Comparison of ENCODE assay signal across 12 cellular contexts in genomic region chr19:35011737-35012682, GRCh38. TPM values are rescaled to one million over a fixed set of nuclear protein-coding genes. Genes with fewer than 3 reads are reported as not detected.
A peak's percentile ranks its signal among the peaks of the same experiment; 100 is the strongest.
DNase-seq lines count a peak whose midpoint lies in the region; ATAC-seq and TF ChIP-seq lines count a peak whose summit lies in the region.
"Had no signal": no experiment of that assay in that cellular context is flagged by ENCODE, and none has a peak within 500 bp of the region (broad histone marks: within the 10 kb centered on the region; RNA-seq: fewer than 3 reads in every experiment).

No MANE protein-coding gene starts in this region.

- peaks cover 37% of the 10 kb centered on the region for H3K36me3 Mint-ChIP-seq in activated naive CD4-positive, alpha-beta T cell treated with anti-CD3 and anti-CD28 coated beads for 36 hours (ENCODE audit: low read depth)
- peaks cover 64% of the 10 kb centered on the region for H3K36me3 Mint-ChIP-seq in activated CD8-positive, alpha-beta T cell treated with anti-CD3 and anti-CD28 coated beads, Interleukin-2, amount 10 ng/mL, durations not matched to agents 7 days and 5 days (ENCODE audit: low read depth)

- no peak for TF ChIP-seq POLR2A in stomach (IDR thresholded peaks at IDR 0.05)
- TF ChIP-seq POLR2A in gastroesophageal sphincter (IDR thresholded peaks at IDR 0.05), result no peak

- no peak overlapping the region for H3K4me3 Mint-ChIP-seq in activated naive CD4-positive, alpha-beta T cell treated with anti-CD3 and anti-CD28 coated beads for 36 hours
- no peak overlapping the region for H3K4me3 Mint-ChIP-seq in activated CD8-positive, alpha-beta T cell treated with anti-CD3 and anti-CD28 coated beads, Interleukin-2, amount 10 ng/mL, durations not matched to agents 7 days and 5 days

- H3K4me3 ChIP-seq in stomach (no peak overlapping the region), gastroesophageal sphincter (no peak overlapping the region)
- H3K4me3 ChIP-seq: smooth muscle cell had no signal

- DNase-seq in activated naive CD4-positive, alpha-beta T cell treated with anti-CD3 and anti-CD28 coated beads for 36 hours, result no peak
- DNase-seq in activated naive CD4-positive, alpha-beta T cell treated with anti-CD3 and anti-CD28 coated beads, Interleukin-2, amount 50 U/mL, for 16 hours, result no peak
- no peak for DNase-seq in activated CD8-positive, alpha-beta T cell treated with anti-CD3 and anti-CD28 coated beads, Interleukin-2, amount 10 ng/mL, durations not matched to agents 7 days and 5 days
- DNase-seq in left colon (no peak), stomach (no peak), NCI-H524 treated with DMSO at 0.1 percent for 48 hours (lab: John Stamatoyannopoulos, UW) (no peak)
- no peak for DNase-seq in activated effector memory CD4-positive, alpha-beta T cell treated with Interleukin-2 at 50 U/mL for 16 hours
- DNase-seq: NCI-H1048 had no signal

- H3K4me1 ChIP-seq in stomach (peaks cover 16 to 73% (median 32%) of the 10 kb centered on the region in 4 donors), gastroesophageal sphincter (peaks cover 0 to 51% (median 5%) of the 10 kb centered on the region in 3 donors)

- intact Hi-C loops in activated naive CD4-positive, alpha-beta T cell treated with anti-CD3 and anti-CD28 coated beads for 36 hours (cut with micrococcal nuclease), result loop anchor here (5.0 kb wide), 1 partner anchor 375 kb away; no protein-coding TSS in a partner anchor
- intact Hi-C loops in left colon (cut with DNase I, micrococcal nuclease), result loop anchor here (2.0 to 5.0 kb wide), 2 partner anchors 39 to 40 kb away; no protein-coding TSS in a partner anchor
- intact Hi-C loops in stomach (cut with DNase I; ENCODE audit: low total_unique reads), result loop anchor here (2.0 kb wide), 1 partner anchor 41 kb away; no protein-coding TSS in a partner anchor

- CTCF ChIA-PET in activated naive CD4-positive, alpha-beta T cell treated with anti-CD3 and anti-CD28 coated beads for 36 hours (lab: Charles Lee), result interaction anchor here (0.6 to 8.4 kb wide), 12 partner anchors 9 to 49 kb away, joined by 3 to 110 read pairs (median 4); partner anchors contain the start of gene GRAMD1A
- CTCF ChIA-PET in activated CD8-positive, alpha-beta T cell treated with anti-CD3 and anti-CD28 coated beads, Interleukin-2, amount 10 ng/mL, durations not matched to agents 7 days and 5 days (lab: Charles Lee), result interaction anchor here (1.1 to 10.9 kb wide), 6 partner anchors 10 to 49 kb away, joined by 3 to 126 read pairs (median 19); partner anchors contain the start of gene GRAMD1A

- H3K9me3 ChIP-seq in stomach (no peaks in the 10 kb centered on the region), gastroesophageal sphincter (no peaks in the 10 kb centered on the region)

- H3K27me3 ChIP-seq in stomach, result no peaks in the 10 kb centered on the region
- H3K27me3 ChIP-seq in gastroesophageal sphincter, result no peaks in the 10 kb centered on the region

- POLR2A ChIA-PET in activated CD8-positive, alpha-beta T cell treated with anti-CD3 and anti-CD28 coated beads, Interleukin-2, amount 10 ng/mL, durations not matched to agents 7 days and 5 days (lab: Charles Lee), result interaction anchor here (1.2 kb wide), 1 partner anchor 39 kb away, joined by 4 read pairs; no protein-coding TSS in a partner anchor

- peak overlapping the region; percentile 90 for H3K27ac Mint-ChIP-seq in activated naive CD4-positive, alpha-beta T cell treated with anti-CD3 and anti-CD28 coated beads for 36 hours
- H3K27ac Mint-ChIP-seq in activated CD8-positive, alpha-beta T cell treated with anti-CD3 and anti-CD28 coated beads, Interleukin-2, amount 10 ng/mL, durations not matched to agents 7 days and 5 days, result peak overlapping the region; percentile 77

- 78 to 88% (median 83%) methylated on average over 7 to 18 of the region's 18 CpGs for WGBS in stomach, 5 donors
- 64 to 100% methylated on average over 1 to 3 of the region's 18 CpGs for WGBS in gastroesophageal sphincter (ENCODE audit: low coverage in 1 of 2), 2 donors

- ATAC-seq in activated CD8-positive, alpha-beta T cell treated with anti-CD3 and anti-CD28 coated beads, Interleukin-2, amount 10 ng/mL, durations not matched to agents 7 days and 5 days, result no peak
- ATAC-seq in left colon (peak; percentile 8), gastroesophageal sphincter (no peak)

- H3K36me3 ChIP-seq in stomach, result peaks cover 34 to 77% (median 74%) of the 10 kb centered on the region in 4 donors
- H3K36me3 ChIP-seq in gastroesophageal sphincter, result peaks cover 0 to 74% of the 10 kb centered on the region in 2 donors

- no peak for TF ChIP-seq CTCF in stomach (IDR thresholded peaks at IDR 0.05)
- no peak for TF ChIP-seq CTCF in gastroesophageal sphincter (IDR thresholded peaks at IDR 0.05)

- H3K27ac ChIP-seq in stomach (peak overlapping the region in 4 of 5 donors; percentile 43 to 66 (median 56)), gastroesophageal sphincter (peak overlapping the region in 2 of 4 donors; percentile 51 to 52)

- H3K4me1 Mint-ChIP-seq in activated naive CD4-positive, alpha-beta T cell treated with anti-CD3 and anti-CD28 coated beads for 36 hours (ENCODE audit: low read depth), result peaks cover 59% of the 10 kb centered on the region
- peaks cover 60% of the 10 kb centered on the region for H3K4me1 Mint-ChIP-seq in activated CD8-positive, alpha-beta T cell treated with anti-CD3 and anti-CD28 coated beads, Interleukin-2, amount 10 ng/mL, durations not matched to agents 7 days and 5 days (ENCODE audit: low read depth)
- H3K4me1 Mint-ChIP-seq: neural crest cell had no signal

- no peaks in the 10 kb centered on the region for H3K27me3 Mint-ChIP-seq in activated naive CD4-positive, alpha-beta T cell treated with anti-CD3 and anti-CD28 coated beads for 36 hours (ENCODE audit: low read depth)
- H3K27me3 Mint-ChIP-seq in activated CD8-positive, alpha-beta T cell treated with anti-CD3 and anti-CD28 coated beads, Interleukin-2, amount 10 ng/mL, durations not matched to agents 7 days and 5 days (ENCODE audit: low read depth), result no peaks in the 10 kb centered on the region

- TF ChIP-seq EP300 in stomach (IDR thresholded peaks at IDR 0.05), result no peak
- no peak for TF ChIP-seq EP300 in gastroesophageal sphincter (IDR thresholded peaks at IDR 0.05)

- no peaks in the 10 kb centered on the region for H3K9me3 Mint-ChIP-seq in activated naive CD4-positive, alpha-beta T cell treated with anti-CD3 and anti-CD28 coated beads for 36 hours
- H3K9me3 Mint-ChIP-seq in activated CD8-positive, alpha-beta T cell treated with anti-CD3 and anti-CD28 coated beads, Interleukin-2, amount 10 ng/mL, durations not matched to agents 7 days and 5 days (ENCODE audit: insufficient read depth), result no peaks in the 10 kb centered on the region
- H3K9me3 Mint-ChIP-seq: neural crest cell had no signal

RNA-seq across cellular contexts. Expression of gene GRAMD1A, which starts 11.9 kb away (rescaled TPM):
- 100 to 1,000 TPM; 117 to 125 TPM for total RNA-seq in activated naive CD4-positive, alpha-beta T cell treated with anti-CD3 and anti-CD28 coated beads for 36 hours
- 10 to 100 TPM; 76.2 to 81.8 TPM for total RNA-seq in activated CD8-positive, alpha-beta T cell treated with anti-CD3 and anti-CD28 coated beads, Interleukin-2, amount 10 ng/mL, durations not matched to agents 7 days and 5 days
- 10 to 100 TPM; 17.1 to 32.3 TPM for total RNA-seq in left colon
- 10 to 100 TPM; 39.7 to 74.1 (median 48.1) TPM for total RNA-seq in stomach
- polyA plus RNA-seq in stomach, result 10 to 100 TPM; 29.8 to 52.2 (median 34.4) TPM
- 10 to 100 TPM; 22.0 to 40.0 (median 35.9) TPM for total RNA-seq in gastroesophageal sphincter

RNA-seq across cellular contexts. Expression of gene SCN1B, which starts 18.3 kb away (rescaled TPM):
- total RNA-seq in activated naive CD4-positive, alpha-beta T cell treated with anti-CD3 and anti-CD28 coated beads for 36 hours, result under 1 TPM; 0.83 to 0.89 TPM
- under 1 TPM; 0.37 to 0.57 TPM for total RNA-seq in activated CD8-positive, alpha-beta T cell treated with anti-CD3 and anti-CD28 coated beads, Interleukin-2, amount 10 ng/mL, durations not matched to agents 7 days and 5 days
- total RNA-seq in left colon, result 1 to 10 TPM; 2.2 to 4.1 TPM
- 10 to 100 TPM in 1 of 5 donors, 1 to 10 TPM in 3, not detected in 1; 1.3 to 36.6 (median 3.5) TPM for total RNA-seq in stomach
- 1 to 10 TPM; 3.7 to 8.6 (median 6.1) TPM for polyA plus RNA-seq in stomach
- total RNA-seq in gastroesophageal sphincter, result 10 to 100 TPM in 2 of 4 donors, 1 to 10 TPM in 2; 5.3 to 13.2 (median 9.5) TPM

RNA-seq across cellular contexts. Expression of gene HPN, which starts 29.5 kb away (rescaled TPM):
- not detected for total RNA-seq in activated naive CD4-positive, alpha-beta T cell treated with anti-CD3 and anti-CD28 coated beads for 36 hours
- not detected for total RNA-seq in activated CD8-positive, alpha-beta T cell treated with anti-CD3 and anti-CD28 coated beads, Interleukin-2, amount 10 ng/mL, durations not matched to agents 7 days and 5 days
- total RNA-seq in left colon (1 to 10 TPM in 1 of 2 donors, under 1 TPM in 1; 0.95 to 1.1 TPM), stomach (10 to 100 TPM in 4 of 5 donors, not detected in 1; 14.7 to 45.2 (median 21.9) TPM), gastroesophageal sphincter (1 to 10 TPM in 1 of 4 donors, under 1 TPM in 2, not detected in 1; 0.17 to 1.2 (median 0.27) TPM)
- 10 to 100 TPM; 19.2 to 39.4 (median 33.7) TPM for polyA plus RNA-seq in stomach
- total RNA-seq: glomerular endothelial cell had no signal

RNA-seq across cellular contexts. Expression of gene ZNF792, which starts 48.0 kb away (rescaled TPM):
- 1 to 10 TPM; 3.1 to 3.5 TPM for total RNA-seq in activated naive CD4-positive, alpha-beta T cell treated with anti-CD3 and anti-CD28 coated beads for 36 hours
- 10 to 100 TPM; 13.7 to 14.2 TPM for total RNA-seq in activated CD8-positive, alpha-beta T cell treated with anti-CD3 and anti-CD28 coated beads, Interleukin-2, amount 10 ng/mL, durations not matched to agents 7 days and 5 days
- total RNA-seq in left colon, result 1 to 10 TPM; 5.8 to 6.4 TPM
- total RNA-seq in stomach, result 10 to 100 TPM in 2 of 5 donors, 1 to 10 TPM in 2, under 1 TPM in 1; 0.87 to 14.3 (median 8.4) TPM
- 1 to 10 TPM in 1 of 3 donors, under 1 TPM in 2; 0.78 to 1.4 (median 0.87) TPM for polyA plus RNA-seq in stomach
- 10 to 100 TPM in 1 of 4 donors, 1 to 10 TPM in 3; 6.5 to 10.2 (median 7.3) TPM for total RNA-seq in gastroesophageal sphincter
